Comparison of ENCODE assay signal across 8 cellular contexts in the genomic region with DNA sequence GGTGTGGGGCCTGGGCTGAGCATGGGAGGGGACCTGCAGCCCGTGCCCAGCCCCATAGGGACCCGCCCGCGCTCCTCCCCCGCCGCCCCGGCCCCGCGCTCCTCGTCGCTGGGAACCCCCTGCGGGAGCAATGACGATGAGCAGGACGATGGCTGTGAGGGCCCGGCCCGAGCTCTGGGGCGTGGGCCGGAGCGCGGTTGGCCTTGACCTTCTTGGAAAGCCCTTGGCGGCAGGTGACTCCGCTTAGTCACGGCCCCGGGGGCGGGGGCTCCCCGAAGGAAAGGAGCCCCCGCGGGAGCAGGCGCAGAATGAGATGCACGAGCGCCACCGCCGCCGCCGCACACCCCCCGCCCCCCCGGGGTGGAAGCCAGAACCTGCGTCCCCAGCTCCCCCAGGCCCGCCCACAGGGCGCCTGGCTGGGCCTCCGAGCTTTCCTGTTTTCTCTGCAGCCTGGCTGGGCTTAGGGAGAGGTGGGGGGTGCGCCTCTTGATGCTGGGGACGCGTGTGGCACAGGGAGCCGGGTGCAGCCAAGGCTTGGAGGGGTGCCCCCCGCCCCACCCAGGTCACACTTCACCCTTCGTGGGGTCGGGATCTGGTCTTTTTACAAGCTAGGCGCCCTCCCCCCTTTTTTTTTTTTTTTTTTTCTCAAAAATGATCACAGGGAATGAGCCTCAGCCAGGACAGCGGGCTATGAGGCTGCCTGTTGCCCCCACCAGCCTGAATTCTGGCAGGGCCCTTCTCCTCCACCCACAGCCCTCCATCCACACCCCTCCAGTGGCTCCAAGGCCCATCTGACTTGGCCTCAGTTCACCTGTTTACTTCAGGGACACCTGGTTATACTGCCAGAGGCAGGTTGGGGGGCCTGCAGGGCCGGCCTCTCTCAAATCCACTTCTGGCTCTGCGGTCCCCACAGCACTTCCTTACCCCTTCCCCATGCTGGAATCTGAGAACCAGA. TPM values are rescaled to one million over a fixed set of nuclear protein-coding genes. Genes with fewer than 3 reads are reported as not detected.
DNase-seq lines count a peak whose midpoint lies in the region; ATAC-seq and TF ChIP-seq lines count a peak whose summit lies in the region.

No MANE protein-coding gene starts in this region.

- H3K36me3 ChIP-seq in lung (ENCODE audit: control insufficient read depth in 2 of 2, insufficient read depth in 2 of 2, low read length in 2 of 2), result no peaks in the 10 kb centered on the region

- peaks cover 3 to 19% of the 10 kb centered on the region in 2 donors for H3K4me1 ChIP-seq in lung (ENCODE audit: control insufficient read depth in 2 of 2, insufficient read depth in 2 of 2, low read length in 2 of 2)

- H3K9me3 ChIP-seq in lung (ENCODE audit: control insufficient read depth in 2 of 2, insufficient read depth in 1 of 2, low read length in 1 of 2), result no peaks in the 10 kb centered on the region

- intact Hi-C loops in dorsolateral prefrontal cortex (cut with DNase I), result loop anchor here in 1 of 2 donors (5.0 to 10.0 kb wide), 2 partner anchors 36 to 269 kb away; a partner anchor contains a TSS

- DNase-seq in NCI-H2227 (lab: John Stamatoyannopoulos, UW; ENCODE audit: unreplicated experiment) (peak; percentile 68), NCI-H2227 treated with DMSO at 0.1 percent for 48 hours (lab: John Stamatoyannopoulos, UW) (no peak), NCI-H2196 (lab: John Stamatoyannopoulos, UW; ENCODE audit: unreplicated experiment) (peak; percentile 94), dorsolateral prefrontal cortex (peak in 8 of 10 donors; percentile 35 to 87 (median 62)), lung (ENCODE audit: low spot score) (peak; percentile 95)
- DNase-seq in activated CD4-positive, alpha-beta T cell treated with anti-CD3 and anti-CD28 coated beads, Interleukin-2, amount 50 U/mL, for 48 hours, result peak; percentile 99
- DNase-seq in stimulated activated CD8-positive, alpha-beta memory T cell treated with anti-CD3 and anti-CD28 coated beads, Interleukin-12 subunit alpha, Interleukin-12 subunit beta, amount 100 ng/mL, for 24 hours (ENCODE audit: extremely low read depth), result peak; percentile 93

- peak overlapping the region; percentile 74 to 98 (median 93) for H3K27ac ChIP-seq in dorsolateral prefrontal cortex
- peak overlapping the region; percentile 86 to 91 for H3K27ac ChIP-seq in lung (ENCODE audit: low read depth in 1 of 2, low read length in 1 of 2)

- TF ChIP-seq CTCF in dorsolateral prefrontal cortex (IDR thresholded peaks at IDR 0.05 in 54 of 56, conservative IDR thresholded peaks at IDR 0.05 in 2 of 56; ENCODE audit: low read depth in 1 of 56, partially characterized antibody in 56 of 56) (peak in 6 of 56 donors; percentile 7 to 23 (median 19)), lung (IDR thresholded peaks at IDR 0.05; ENCODE audit: control extremely low read depth, extremely low read depth) (no peak)

- H3K27me3 ChIP-seq in dorsolateral prefrontal cortex (no peaks in the 10 kb centered on the region), lung (ENCODE audit: control insufficient read depth, insufficient read depth) (no peaks in the 10 kb centered on the region)

- H3K4me3 ChIP-seq in dorsolateral prefrontal cortex (peak overlapping the region; percentile 39 to 73 (median 59)), lung (no peak overlapping the region)

- 3 to 4% methylated on average over 45 to 52 of the region's 52 CpGs for WGBS in lung, 2 donors

- ATAC-seq in HG02981 (IDR thresholded peaks at IDR 0.05; ENCODE audit: unreplicated experiment) (peak; percentile 53), lung (ENCODE audit: insufficient read depth, low FRiP score) (peak; percentile 80)

RNA-seq across cellular contexts. Expression of a gene that starts 17.9 kb away (rescaled TPM):
- total RNA-seq in dorsolateral prefrontal cortex, result 10 to 100 TPM; 19.4 to 50.3 (median 29.6) TPM
- 100 to 1,000 TPM in 1 of 2 donors, 10 to 100 TPM in 1; 18.7 to 106 TPM for total RNA-seq in lung
- 100 to 1,000 TPM in 1 of 2 donors, 10 to 100 TPM in 1; 37.9 to 110 TPM for polyA plus RNA-seq in lung

RNA-seq across cellular contexts. Expression of a gene that starts 18.1 kb away (rescaled TPM):
- total RNA-seq in dorsolateral prefrontal cortex (10 to 100 TPM in 117 of 120 experiments, 1 to 10 TPM in 3; 9.4 to 31.2 (median 15.9) TPM), lung (10 to 100 TPM; 17.6 to 33.9 TPM)
- 10 to 100 TPM; 13.6 to 15.6 TPM for polyA plus RNA-seq in lung

RNA-seq across cellular contexts. Expression of a gene that starts 24.3 kb away (rescaled TPM):
- total RNA-seq in dorsolateral prefrontal cortex (10 to 100 TPM; 18.9 to 92.4 (median 32.9) TPM), lung (100 to 1,000 TPM; 131 to 132 TPM)
- polyA plus RNA-seq in lung, result 100 to 1,000 TPM in 1 of 2 donors, 10 to 100 TPM in 1; 99.0 to 238 TPM
